ENCODE assay signal across 11 cellular contexts in genomic region chr10:46539596-46540411, GRCh38. TPM values are rescaled to one million over a fixed set of nuclear protein-coding genes. Genes with fewer than 3 reads are reported as not detected.
DNase-seq lines count a peak whose midpoint lies in the region; FAIRE-seq and TF ChIP-seq lines count a peak whose summit lies in the region.
"Had no signal": no experiment of that assay in that cellular context is flagged by ENCODE, and none has a peak within 500 bp of the region (broad histone marks: within the 10 kb centered on the region; RNA-seq: fewer than 3 reads in every experiment).

No MANE protein-coding gene starts in this region.

- DNase-seq in HTR-8/SVneo (ENCODE audit: insufficient read length, low spot score) (peak; percentile 77), ascending aorta (ENCODE audit: low spot score in 2 of 2) (peak; percentile 8 to 59), left kidney (ENCODE audit: low read depth, low spot score) (peak; percentile 38), smooth muscle cell (lab: John Stamatoyannopoulos, UW; ENCODE audit: unreplicated experiment) (no peak), RKO (ENCODE audit: low spot score) (no peak), NCI-H1417 (lab: John Stamatoyannopoulos, UW) (no peak), substantia nigra (lab: John Stamatoyannopoulos, UW) (no peak)
- no peak for DNase-seq in activated naive CD4-positive, alpha-beta T cell treated with anti-CD3 and anti-CD28 coated beads for 36 hours
- DNase-seq: NCI-H226 had no signal

- H3K36me3 Mint-ChIP-seq in activated naive CD4-positive, alpha-beta T cell treated with anti-CD3 and anti-CD28 coated beads for 36 hours (ENCODE audit: low read depth) = no peaks in the 10 kb centered on the region

- H3K27me3 ChIP-seq in ascending aorta (no peaks in the 10 kb centered on the region), smooth muscle cell (ENCODE audit: low read depth) (peaks cover 20% of the 10 kb centered on the region)

- H3K36me3 ChIP-seq in ascending aorta (no peaks in the 10 kb centered on the region), smooth muscle cell (ENCODE audit: low read depth) (no peaks in the 10 kb centered on the region)
- H3K36me3 ChIP-seq: HAP-1 had no signal

- H3K4me2 ChIP-seq in smooth muscle cell = no peak overlapping the region

- FAIRE-seq in HTR-8/SVneo (lab: Jason Lieb, UNC) = no peak

- H3K9ac ChIP-seq in smooth muscle cell (ENCODE audit: low read depth) = no peak overlapping the region

- H3K9me3 Mint-ChIP-seq in activated naive CD4-positive, alpha-beta T cell treated with anti-CD3 and anti-CD28 coated beads for 36 hours = no peaks in the 10 kb centered on the region
- H3K9me3 Mint-ChIP-seq: dendritic cell treated with granulocyte-macrophage colony-stimulating factor and Interleukin-4, amounts not matched to agents 40 ng/mL and 50 ng/mL, for 4 days had no signal

- H3K4me3 Mint-ChIP-seq in activated naive CD4-positive, alpha-beta T cell treated with anti-CD3 and anti-CD28 coated beads for 36 hours = no peak overlapping the region
- H3K4me3 Mint-ChIP-seq: dendritic cell treated with granulocyte-macrophage colony-stimulating factor and Interleukin-4, amounts not matched to agents 40 ng/mL and 50 ng/mL, for 4 days had no signal

- H2AFZ ChIP-seq in smooth muscle cell (ENCODE audit: low read depth) = peak overlapping the region; percentile 3

- no peaks in the 10 kb centered on the region for H3K79me2 ChIP-seq in smooth muscle cell (ENCODE audit: low read depth)

- peak overlapping the region; percentile 67 to 68 for H3K27ac ChIP-seq in ascending aorta
- H3K27ac ChIP-seq in smooth muscle cell (ENCODE audit: low read depth) = no peak overlapping the region
- H3K27ac ChIP-seq in substantia nigra (ENCODE audit: low read depth, low read length, poor library complexity, severe bottlenecking) = no peak overlapping the region

- H3K4me3 ChIP-seq in ascending aorta = peak overlapping the region in 1 of 2 donors; percentile 40
- H3K4me3 ChIP-seq in smooth muscle cell = peak overlapping the region; percentile 1
- H3K4me3 ChIP-seq: HAP-1 had no signal

- WGBS in smooth muscle cell (ENCODE audit: low lambda C conversion rate) = 76% methylated on average over 14 of the region's 14 CpGs

- peaks cover 5% of the 10 kb centered on the region for H3K4me1 Mint-ChIP-seq in activated naive CD4-positive, alpha-beta T cell treated with anti-CD3 and anti-CD28 coated beads for 36 hours (ENCODE audit: low read depth)

- H3K27me3 Mint-ChIP-seq in activated naive CD4-positive, alpha-beta T cell treated with anti-CD3 and anti-CD28 coated beads for 36 hours (ENCODE audit: low read depth) = peaks cover 46% of the 10 kb centered on the region

- TF ChIP-seq CTCF in ascending aorta (IDR thresholded peaks at IDR 0.05) = no peak
- TF ChIP-seq CTCF in smooth muscle cell (IDR thresholded peaks at IDR 0.05; ENCODE audit: borderline replicate concordance, insufficient read depth, poor library complexity, severe bottlenecking) = no peak

- intact Hi-C loops in ascending aorta (cut with DNase I) = loop anchor here (1.0 kb wide), 1 partner anchor 16 kb away; no protein-coding TSS in a partner anchor
- intact Hi-C loops in activated naive CD4-positive, alpha-beta T cell treated with anti-CD3 and anti-CD28 coated beads for 36 hours (cut with micrococcal nuclease) = no loop called here

- H3K4me1 ChIP-seq in ascending aorta (peaks cover 4 to 14% of the 10 kb centered on the region in 2 donors), smooth muscle cell (ENCODE audit: low read depth) (peaks cover 9% of the 10 kb centered on the region)
- H3K4me1 ChIP-seq: HAP-1 had no signal

- CTCF ChIA-PET in activated naive CD4-positive, alpha-beta T cell treated with anti-CD3 and anti-CD28 coated beads for 36 hours (lab: Charles Lee) = interaction anchor here (1.1 kb wide), 1 partner anchor 13 kb away, joined by 4 read pairs; no protein-coding TSS in a partner anchor

- no peaks in the 10 kb centered on the region for H3K9me3 ChIP-seq in ascending aorta
- H3K9me3 ChIP-seq in smooth muscle cell (replicated peaks; ENCODE audit: low read depth) = no peaks in the 10 kb centered on the region
- H3K9me3 ChIP-seq: HAP-1 had no signal

- no peaks in the 10 kb centered on the region for H3F3A ChIP-seq in smooth muscle cell (ENCODE audit: low read depth)

- H3K27ac Mint-ChIP-seq in activated naive CD4-positive, alpha-beta T cell treated with anti-CD3 and anti-CD28 coated beads for 36 hours = no peak overlapping the region
- H3K27ac Mint-ChIP-seq: dendritic cell treated with granulocyte-macrophage colony-stimulating factor and Interleukin-4, amounts not matched to agents 40 ng/mL and 50 ng/mL, for 4 days had no signal

- H4K20me1 ChIP-seq in smooth muscle cell (ENCODE audit: low read depth) = no peaks in the 10 kb centered on the region

RNA-seq across cellular contexts. Expression of gene GPRIN2, which starts 16.7 kb away (rescaled TPM):
- total RNA-seq in ascending aorta (6.3 TPM), smooth muscle cell (0.54 TPM in 1 of 2 replicates, not detected in the other)
- polyA plus RNA-seq in smooth muscle cell = 0.34 and 0.54 TPM in 2 replicates
- not detected for total RNA-seq in activated naive CD4-positive, alpha-beta T cell treated with anti-CD3 and anti-CD28 coated beads for 36 hours

RNA-seq across cellular contexts. Expression of gene SYT15, which starts 39.1 kb away (rescaled TPM):
- total RNA-seq in ascending aorta (50.9 TPM), smooth muscle cell (0.13 and 0.22 TPM in 2 replicates)
- polyA plus RNA-seq in smooth muscle cell = 0.89 and 1.4 TPM in 2 replicates
- total RNA-seq in activated naive CD4-positive, alpha-beta T cell treated with anti-CD3 and anti-CD28 coated beads for 36 hours = under 1 TPM; 0.30 to 0.43 TPM

Comparison
In these comparisons a context has a peak if more than half of its experiments do, and no peak if none do; other contexts are left out.
1. DNase-seq: peak in HTR-8/SVneo (single experiment), ascending aorta (2 of 2) and left kidney (single experiment); none in smooth muscle cell (single experiment), RKO (single experiment), NCI-H1417 (0 of 3), substantia nigra (0 of 49) and activated naive CD4-positive, alpha-beta T cell treated with anti-CD3 and anti-CD28 coated beads for 36 hours (single experiment).
2. H3K27ac ChIP-seq: peak in ascending aorta (2 of 2); none in smooth muscle cell (single experiment) and substantia nigra (single experiment).
3. RNA of gene SYT15, which starts 39.1 kb away (total RNA-seq): 50.9 TPM in ascending aorta (single experiment); 0.30 to 0.43 TPM in activated naive CD4-positive, alpha-beta T cell treated with anti-CD3 and anti-CD28 coated beads for 36 hours and 0.13 to 0.22 TPM in smooth muscle cell; every median in the first group is over 10 times any median in the second.